ENCODE assay signal across 10 cellular contexts in genomic region chr10:128211064-128211504, GRCh38.
DNase-seq lines count a peak whose midpoint lies in the region; ATAC-seq and TF ChIP-seq lines count a peak whose summit lies in the region.
"Had no signal": no experiment of that assay in that cellular context is flagged by ENCODE, and none has a peak within 500 bp of the region (broad histone marks: within the 10 kb centered on the region; RNA-seq: fewer than 3 reads in every experiment).

No MANE protein-coding gene starts in this region.

- no peaks in the 10 kb centered on the region for H3K36me3 ChIP-seq in CD4-positive, CD25-positive, alpha-beta regulatory T cell (ENCODE audit: control insufficient read depth, insufficient read depth, low read length)
- H3K36me3 ChIP-seq in HUES48 (ENCODE audit: control insufficient read depth, insufficient read depth, low read length) (no peaks in the 10 kb centered on the region), endodermal cell (ENCODE audit: control insufficient read depth, insufficient read depth, low read length) (no peaks in the 10 kb centered on the region), neural progenitor cell (no peaks in the 10 kb centered on the region)

- H3K4me1 ChIP-seq in CD4-positive, CD25-positive, alpha-beta regulatory T cell (ENCODE audit: control insufficient read depth, insufficient read depth, low read length, poor library complexity, severe bottlenecking): peaks cover 16% of the 10 kb centered on the region
- H3K4me1 ChIP-seq in HUES48 (ENCODE audit: control insufficient read depth, insufficient read depth, low read length) (0 out of 2 replicates have a peak, but pooled peaks cover 9% of the 10 kb centered on the region), endodermal cell (ENCODE audit: control insufficient read depth, insufficient read depth, low read length) (peaks cover 19% of the 10 kb centered on the region), neural progenitor cell (peaks cover 7% of the 10 kb centered on the region)

- WGBS in endodermal cell (ENCODE audit: insufficient coverage in 1 of 2, insufficient read length in 1 of 2), 2 experiments: 73 to 89% methylated on average over 5 to 25 of the region's 25 CpGs

- no peaks in the 10 kb centered on the region for H3K9me3 ChIP-seq in CD4-positive, CD25-positive, alpha-beta regulatory T cell (ENCODE audit: control insufficient read depth in 2 of 2, low read length in 2 of 2)
- H3K9me3 ChIP-seq in HUES48 (ENCODE audit: control insufficient read depth, insufficient read depth, low read length): no peaks in the 10 kb centered on the region
- H3K9me3 ChIP-seq in endodermal cell (ENCODE audit: control insufficient read depth, low read length): no peaks in the 10 kb centered on the region
- no peaks in the 10 kb centered on the region for H3K9me3 ChIP-seq in neural progenitor cell (ENCODE audit: low read depth)

- peak overlapping the region; percentile 98 for H2AFZ ChIP-seq in neural progenitor cell (replicated peaks)

- peaks cover 0 to 18% (median 8%) of the 10 kb centered on the region in 4 donors for H3K4me1 Mint-ChIP-seq in CD4-positive, CD25-positive, alpha-beta regulatory T cell
- H3K4me1 Mint-ChIP-seq in endodermal cell (peaks cover 41% of the 10 kb centered on the region), neural progenitor cell (peaks cover 23% of the 10 kb centered on the region)

- ATAC-seq in CD4-positive, CD25-positive, alpha-beta regulatory T cell (ENCODE audit: low read depth in 2 of 2): no peak
- no peak for ATAC-seq in HG02571 (IDR thresholded peaks at IDR 0.05; ENCODE audit: unreplicated experiment)

- DNase-seq in CD4-positive, CD25-positive, alpha-beta regulatory T cell: peak in 1 of 3 donors; percentile 4
- DNase-seq in endodermal cell (peak; percentile 67), neural progenitor cell (ENCODE audit: low spot score) (no peak), erythroblast (lab: John Stamatoyannopoulos, UW) (no peak), NCI-H146 (lab: John Stamatoyannopoulos, UW) (no peak), Kasumi-1 (lab: John Stamatoyannopoulos, UW) (no peak)
- DNase-seq: Karpas-422 had no signal

- H3K4me3 ChIP-seq in CD4-positive, CD25-positive, alpha-beta regulatory T cell (ENCODE audit: low read depth, low read length): no peak overlapping the region
- peak overlapping the region; percentile 69 for H3K4me3 ChIP-seq in HUES48 (ENCODE audit: low read depth, low read length)
- H3K4me3 ChIP-seq in endodermal cell (ENCODE audit: low read length): no peak overlapping the region
- H3K4me3 ChIP-seq in neural progenitor cell: peak overlapping the region; percentile 87

- peak overlapping the region; percentile 92 for H3K4me2 ChIP-seq in neural progenitor cell

- H3K27me3 ChIP-seq in CD4-positive, CD25-positive, alpha-beta regulatory T cell (ENCODE audit: control insufficient read depth, insufficient read depth, low read length): no peaks in the 10 kb centered on the region
- H3K27me3 ChIP-seq in HUES48 (ENCODE audit: control insufficient read depth, insufficient read depth, low read length) (peaks cover 19% of the 10 kb centered on the region), endodermal cell (ENCODE audit: control insufficient read depth, insufficient read depth, low read length, poor library complexity, severe bottlenecking) (no peaks in the 10 kb centered on the region), neural progenitor cell (peaks cover 24% of the 10 kb centered on the region)

- no peaks in the 10 kb centered on the region for H3K9me3 Mint-ChIP-seq in CD4-positive, CD25-positive, alpha-beta regulatory T cell
- no peaks in the 10 kb centered on the region for H3K9me3 Mint-ChIP-seq in endodermal cell
- H3K9me3 Mint-ChIP-seq in neural progenitor cell: peaks cover 2% of the 10 kb centered on the region
- H3K9me3 Mint-ChIP-seq: activated naive CD8-positive, alpha-beta T cell treated with anti-CD3 and anti-CD28 coated beads, Interleukin-2, amount 10 ng/mL, durations not matched to agents 7 days and 5 days had no signal

- no peak overlapping the region for H3K27ac ChIP-seq in CD4-positive, CD25-positive, alpha-beta regulatory T cell (ENCODE audit: insufficient read depth, low read length, poor library complexity, severe bottlenecking)
- no peak overlapping the region for H3K27ac ChIP-seq in HUES48 (ENCODE audit: low read depth, low read length)
- no peak overlapping the region for H3K27ac ChIP-seq in endodermal cell (ENCODE audit: low read depth, low read length)
- H3K27ac ChIP-seq in neural progenitor cell: no peak overlapping the region

- peaks cover 7% of the 10 kb centered on the region for H4K20me1 ChIP-seq in neural progenitor cell (ENCODE audit: low read depth)

- TF ChIP-seq CTCF in endodermal cell (conservative IDR thresholded peaks at IDR 0.05) (no peak), neural progenitor cell (IDR thresholded peaks at IDR 0.05) (no peak)

- no peaks in the 10 kb centered on the region for H3K79me2 ChIP-seq in neural progenitor cell (ENCODE audit: low read depth)

- H3K27ac Mint-ChIP-seq in CD4-positive, CD25-positive, alpha-beta regulatory T cell: peak overlapping the region in 1 of 3 donors; percentile 73
- H3K27ac Mint-ChIP-seq in endodermal cell (no peak overlapping the region), neural progenitor cell (no peak overlapping the region)

- no peaks in the 10 kb centered on the region for H3K36me3 Mint-ChIP-seq in CD4-positive, CD25-positive, alpha-beta regulatory T cell
- no peaks in the 10 kb centered on the region for H3K36me3 Mint-ChIP-seq in endodermal cell (ENCODE audit: low read depth)
- H3K36me3 Mint-ChIP-seq in neural progenitor cell: no peaks in the 10 kb centered on the region
- H3K36me3 Mint-ChIP-seq: activated naive CD8-positive, alpha-beta T cell treated with anti-CD3 and anti-CD28 coated beads, Interleukin-2, amount 10 ng/mL, durations not matched to agents 7 days and 5 days had no signal

- peak overlapping the region; percentile 85 to 92 (median 90) for H3K4me3 Mint-ChIP-seq in CD4-positive, CD25-positive, alpha-beta regulatory T cell
- H3K4me3 Mint-ChIP-seq in endodermal cell (peak overlapping the region; percentile 46), neural progenitor cell (peak overlapping the region; percentile 80)

- H3K9ac ChIP-seq in HUES48 (ENCODE audit: low read depth, low read length) (no peak overlapping the region), endodermal cell (ENCODE audit: extremely low read depth, low read length, poor library complexity, severe bottlenecking) (no peak overlapping the region), neural progenitor cell (no peak overlapping the region)

- H3F3A ChIP-seq in neural progenitor cell (ENCODE audit: low read depth): peaks cover 7% of the 10 kb centered on the region

- no peak for TF ChIP-seq POLR2A in erythroblast (IDR thresholded peaks at IDR 0.05; ENCODE audit: low read length)

- H3K27me3 Mint-ChIP-seq in CD4-positive, CD25-positive, alpha-beta regulatory T cell: peaks cover 9% of the 10 kb centered on the region
- peaks cover 12% of the 10 kb centered on the region for H3K27me3 Mint-ChIP-seq in endodermal cell (ENCODE audit: insufficient read depth)
- peaks cover 22% of the 10 kb centered on the region for H3K27me3 Mint-ChIP-seq in neural progenitor cell (ENCODE audit: insufficient read depth, low read depth)

Comparison
In these comparisons a context has a peak if more than half of its experiments do, and no peak if none do; other contexts are left out.
1. H3K4me3 ChIP-seq: peak in HUES48 (single experiment) and neural progenitor cell (single experiment); none in CD4-positive, CD25-positive, alpha-beta regulatory T cell (single experiment) and endodermal cell (single experiment).
2. Peak in every context shown above with its lines, with median percentiles within 50 percentile points of each other: H3K4me3 Mint-ChIP-seq.